8 cellular contexts compared by ENCODE assay signal in genomic region chr14:51396222-51396815, GRCh38.
DNase-seq lines count a peak whose midpoint lies in the region; ATAC-seq and FAIRE-seq lines count a peak whose summit lies in the region.

No MANE protein-coding gene starts in this region.

- no peak overlapping the region for H3K4ac ChIP-seq in trophoblast cell (ENCODE audit: low read depth, low read length)

- no peak overlapping the region for H3K4me2 ChIP-seq in trophoblast cell (ENCODE audit: low read length)

- H3K4me3 ChIP-seq in trophoblast cell (ENCODE audit: low read depth, low read length) = no peak overlapping the region

- no peaks in the 10 kb centered on the region for H3K9me3 ChIP-seq in trophoblast cell (ENCODE audit: insufficient read depth, low read depth, low read length)

- no peak overlapping the region for H3K27ac Mint-ChIP-seq in stimulated activated memory B cell treated with anti-CD40 and anti-IgM and Interleukin-4, amounts not matched to agents 10 μg/mL and 1 μg/mL and 100 μg/mL, for 72 hours

- H4K8ac ChIP-seq in trophoblast cell (ENCODE audit: low read depth, low read length) = peak overlapping the region; percentile 81

- H3K9me3 Mint-ChIP-seq in stimulated activated memory B cell treated with anti-CD40 and anti-IgM and Interleukin-4, amounts not matched to agents 10 μg/mL and 1 μg/mL and 100 μg/mL, for 72 hours = no peaks in the 10 kb centered on the region

- ATAC-seq in stimulated activated memory B cell treated with anti-CD40 and anti-IgM and Interleukin-4, amounts not matched to agents 10 μg/mL and 1 μg/mL and 100 μg/mL, for 72 hours = no peak
- no peak for ATAC-seq in HG03159 (IDR thresholded peaks at IDR 0.05; ENCODE audit: unreplicated experiment)
- no peak for ATAC-seq in HG03354 (IDR thresholded peaks at IDR 0.05; ENCODE audit: poor library complexity, severe bottlenecking, unreplicated experiment)

- no peaks in the 10 kb centered on the region for H3K36me3 Mint-ChIP-seq in stimulated activated memory B cell treated with anti-CD40 and anti-IgM and Interleukin-4, amounts not matched to agents 10 μg/mL and 1 μg/mL and 100 μg/mL, for 72 hours

- no peak overlapping the region for H3K9ac ChIP-seq in trophoblast cell (ENCODE audit: low read length)

- peak overlapping the region; percentile 78 for H3K27ac ChIP-seq in trophoblast cell (ENCODE audit: low read depth, low read length)

- no peaks in the 10 kb centered on the region for H3K36me3 ChIP-seq in trophoblast cell (ENCODE audit: control insufficient read depth in 1 of 2, insufficient read depth in 2 of 2, low read length in 2 of 2)

- peak overlapping the region; percentile 12 for H3K14ac ChIP-seq in trophoblast cell (ENCODE audit: low read length)

- H3K23ac ChIP-seq in trophoblast cell (ENCODE audit: low read length) = no peak overlapping the region

- H3K79me2 ChIP-seq in trophoblast cell (ENCODE audit: control insufficient read depth, insufficient read depth, low read length, poor library complexity) = peaks cover 2% of the 10 kb centered on the region

- H4K91ac ChIP-seq in trophoblast cell (ENCODE audit: low read depth, low read length) = peak overlapping the region; percentile 90

- no peaks in the 10 kb centered on the region for H3K4me1 Mint-ChIP-seq in stimulated activated memory B cell treated with anti-CD40 and anti-IgM and Interleukin-4, amounts not matched to agents 10 μg/mL and 1 μg/mL and 100 μg/mL, for 72 hours

- peak overlapping the region; percentile 57 for H2AK5ac ChIP-seq in trophoblast cell (ENCODE audit: low read length)

- H3K4me3 Mint-ChIP-seq in stimulated activated memory B cell treated with anti-CD40 and anti-IgM and Interleukin-4, amounts not matched to agents 10 μg/mL and 1 μg/mL and 100 μg/mL, for 72 hours = no peak overlapping the region

- H2BK12ac ChIP-seq in trophoblast cell (ENCODE audit: low read length) = peak overlapping the region; percentile 99

- WGBS in trophoblast cell (ENCODE audit: extremely low coverage, insufficient coverage, insufficient read length) = no CpG with 5 or more reads among the region's 11 CpGs

- H3K27me3 ChIP-seq in trophoblast cell (ENCODE audit: insufficient read depth, low read length) = no peaks in the 10 kb centered on the region

- peak overlapping the region; percentile 49 for H3K18ac ChIP-seq in trophoblast cell (ENCODE audit: low read length)

- H2AFZ ChIP-seq in trophoblast cell (ENCODE audit: insufficient read depth, low read length, poor library complexity) = peak overlapping the region; percentile 30

- H3K27me3 Mint-ChIP-seq in stimulated activated memory B cell treated with anti-CD40 and anti-IgM and Interleukin-4, amounts not matched to agents 10 μg/mL and 1 μg/mL and 100 μg/mL, for 72 hours = no peaks in the 10 kb centered on the region

- peak; percentile 80 for FAIRE-seq in RCC 7860 (lab: Jason Lieb, UNC)

- peak overlapping the region; percentile 98 for H2BK120ac ChIP-seq in trophoblast cell (ENCODE audit: insufficient read depth, low read length, poor library complexity)

- H3K79me1 ChIP-seq in trophoblast cell (ENCODE audit: low read length) = peaks cover 28% of the 10 kb centered on the region

- peaks cover 18 to 24% of the 10 kb centered on the region in 2 experiments for H3K4me1 ChIP-seq in trophoblast cell (ENCODE audit: control insufficient read depth in 1 of 2, insufficient read depth in 2 of 2, low read length in 2 of 2)

- H4K12ac ChIP-seq in trophoblast cell (ENCODE audit: low read depth, low read length) = no peak overlapping the region

- peak; percentile 70 for DNase-seq in AG20443 (ENCODE audit: low spot score)
- DNase-seq in RCC 7860 (ENCODE audit: low spot score) = peak; percentile 87
- DNase-seq in fibroblast of gingiva (ENCODE audit: low read depth) = peak; percentile 89
- DNase-seq in trophoblast cell = peak; percentile 56 to 77
- no peak for DNase-seq in activated CD4-positive, alpha-beta T cell treated with anti-CD3 and anti-CD28 coated beads, Interleukin-2, amount 50 U/mL, for 1 hour

- peak overlapping the region; percentile 42 for H2BK5ac ChIP-seq in trophoblast cell (ENCODE audit: low read depth, low read length, poor library complexity)
